7 cellular contexts compared by ENCODE assay signal in the genomic region with DNA sequence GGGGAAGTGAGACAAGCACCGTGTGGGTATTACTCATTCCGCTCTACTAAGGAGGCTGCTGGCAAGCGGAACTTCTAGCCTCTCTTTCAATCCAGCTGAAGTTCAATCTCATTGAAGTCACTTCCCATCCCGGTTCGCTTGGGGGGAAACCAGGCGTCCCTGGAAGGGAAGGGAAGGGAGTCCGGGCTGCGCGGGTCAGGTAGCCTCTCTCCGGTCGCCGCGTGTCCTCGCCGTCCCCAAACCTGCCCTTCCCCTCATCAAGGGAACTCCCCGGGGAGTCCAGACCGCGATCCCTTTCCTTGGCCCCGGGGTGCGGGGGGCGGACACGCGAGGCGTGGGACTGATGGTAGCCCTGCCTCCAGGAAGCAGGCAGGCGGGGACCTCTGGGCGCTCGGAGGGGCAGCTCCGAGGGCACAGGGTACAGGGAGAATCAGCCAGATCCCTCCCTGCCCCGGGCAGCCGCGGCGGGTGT. TPM values are rescaled to one million over a fixed set of nuclear protein-coding genes. Genes with fewer than 3 reads are reported as not detected.
DNase-seq lines count a peak whose midpoint lies in the region; ATAC-seq and TF ChIP-seq lines count a peak whose summit lies in the region.

No MANE protein-coding gene starts in this region.

- no peaks in the 10 kb centered on the region for H3K9me3 Mint-ChIP-seq in activated CD4-positive, alpha-beta T cell treated with anti-CD3 and anti-CD28 coated beads for 36 hours (ENCODE audit: low read depth)

- H3K4me3 ChIP-seq in HAP-1 (peak overlapping the region; percentile 88), MG63 (peak overlapping the region; percentile 96), lower leg skin (ENCODE audit: low read depth, poor library complexity, severe bottlenecking) (peak overlapping the region; percentile 91)

- peaks cover 35% of the 10 kb centered on the region for H3K4me1 Mint-ChIP-seq in activated CD4-positive, alpha-beta T cell treated with anti-CD3 and anti-CD28 coated beads for 36 hours

- in situ Hi-C loops in GM13977 (cut with MboI; ENCODE audit: low pct_unique_long_range_greater_than_20kb, low sequenced_read_pairs, unreplicated experiment) = no loop called here
- in situ Hi-C loops in HAP-1 (cut with MboI; ENCODE audit: low sequenced_read_pairs) = no loop called here

- H3K36me3 ChIP-seq in HAP-1 (replicated peaks) (no peaks in the 10 kb centered on the region), MG63 (peaks cover 2% of the 10 kb centered on the region; the same call in 1 of the 2 replicates)

- intact Hi-C loops in activated CD4-positive, alpha-beta T cell treated with anti-CD3 and anti-CD28 coated beads for 36 hours (cut with DNase I, micrococcal nuclease) = loop anchor here (1.0 to 10.0 kb wide), 16 partner anchors 35 to 1129 kb away; a partner anchor contains a TSS
- intact Hi-C loops in lower leg skin (cut with DNase I; ENCODE audit: low total_unique reads) = no loop called here

- TF ChIP-seq POLR2A in lower leg skin (IDR thresholded peaks at IDR 0.05) = no peak

- ATAC-seq in activated CD4-positive, alpha-beta T cell treated with anti-CD3 and anti-CD28 coated beads for 36 hours = peak; percentile 70

- H3K27me3 Mint-ChIP-seq in activated CD4-positive, alpha-beta T cell treated with anti-CD3 and anti-CD28 coated beads for 36 hours = no peaks in the 10 kb centered on the region

- peak overlapping the region; percentile 97 for H3K27ac Mint-ChIP-seq in activated CD4-positive, alpha-beta T cell treated with anti-CD3 and anti-CD28 coated beads for 36 hours

- peaks cover 8% of the 10 kb centered on the region for H3K36me3 Mint-ChIP-seq in activated CD4-positive, alpha-beta T cell treated with anti-CD3 and anti-CD28 coated beads for 36 hours (ENCODE audit: low read depth)

- TF ChIP-seq CTCF in GM13977 (IDR thresholded peaks at IDR 0.05; ENCODE audit: extremely low read depth, insufficient read depth, missing control alignments) (no peak), lower leg skin (IDR thresholded peaks at IDR 0.05) (no peak)

- WGBS in lower leg skin, 2 donors = 1 to 2% methylated on average over 20 to 27 of the region's 32 CpGs

- H3K9me3 ChIP-seq in HAP-1 (no peaks in the 10 kb centered on the region), MG63 (no peaks in the 10 kb centered on the region)

- POLR2A ChIA-PET in activated CD4-positive, alpha-beta T cell treated with anti-CD3 and anti-CD28 coated beads for 36 hours (lab: Charles Lee) = interaction anchor here (1.2 to 1.5 kb wide), 2 partner anchors 218 to 287 kb away, joined by 3 to 4 read pairs; a partner anchor contains a TSS

- H3K4me1 ChIP-seq in HAP-1 = peaks cover 17% of the 10 kb centered on the region

- peak overlapping the region; percentile 93 for H3K4me3 Mint-ChIP-seq in activated CD4-positive, alpha-beta T cell treated with anti-CD3 and anti-CD28 coated beads for 36 hours

- CTCF ChIA-PET in activated CD4-positive, alpha-beta T cell treated with anti-CD3 and anti-CD28 coated beads for 36 hours (lab: Charles Lee) = interaction anchor here (0.6 to 1.5 kb wide), 3 partner anchors 16 to 590 kb away, joined by 3 to 4 read pairs (median 4); no protein-coding TSS in a partner anchor

- DNase-seq in GM13977 (ENCODE audit: low spot score) (peak; percentile 87), HAP-1 (ENCODE audit: low spot score in 2 of 2) (peak in 1 of 2 experiments; percentile 12), MG63 (peak; percentile 77), dedifferentiated amniotic fluid mesenchymal stem cell (ENCODE audit: extremely low spot score) (peak; percentile 66), lower leg skin (ENCODE audit: low spot score in 2 of 2) (peak; percentile 61 to 93)
- DNase-seq in activated CD4-positive, alpha-beta T cell treated with anti-CD3 and anti-CD28 coated beads for 36 hours = peak; percentile 74
- peak; percentile 40 to 60 for DNase-seq in stimulated activated CD8-positive, alpha-beta memory T cell treated with anti-CD3 and anti-CD28 coated beads, Interleukin-15, amount 100 ng/mL, for 4 hours (ENCODE audit: low read depth in 2 of 2)

- H3K27me3 ChIP-seq in HAP-1 (ENCODE audit: low read depth) (no peaks in the 10 kb centered on the region), MG63 (no peaks in the 10 kb centered on the region)

RNA-seq across cellular contexts. Expression of a gene that starts 0.6 kb away (rescaled TPM):
- total RNA-seq in MG63 (2014; rRNA removed; shearing (Covaris generic); ENCODE audit: low replicate concordance) = 21.7 and 32.4 TPM in 2 replicates
- 10 to 100 TPM; 32.0 to 49.0 TPM for total RNA-seq in activated CD4-positive, alpha-beta T cell treated with anti-CD3 and anti-CD28 coated beads for 36 hours
- 10 to 100 TPM in 2 of 4 donors, 1 to 10 TPM in 2; 7.1 to 28.7 (median 10.6) TPM for total RNA-seq in lower leg skin
